In the genomic region with DNA sequence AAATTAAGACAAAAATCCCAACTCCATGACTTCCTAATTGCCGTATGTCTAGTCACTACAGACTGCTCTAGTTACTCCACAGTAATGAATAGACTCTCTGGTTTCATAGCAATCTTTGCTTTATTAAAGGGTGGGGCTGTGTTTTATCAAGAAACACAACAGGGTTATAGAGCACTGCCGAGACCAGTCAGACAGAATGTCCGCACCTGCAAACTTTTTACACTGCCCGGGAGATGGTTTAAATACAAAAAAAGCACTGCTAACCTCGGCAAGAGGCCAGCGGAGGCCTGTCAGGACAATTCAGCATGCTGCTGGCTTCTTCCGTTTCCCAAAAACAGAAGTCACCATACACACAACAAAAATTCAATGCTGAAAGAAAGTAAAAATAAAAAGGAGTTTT, we compare ENCODE assay signal across 11 cellular contexts.
A peak's percentile ranks its signal among the peaks of the same experiment; 100 is the strongest.
DNase-seq lines count a peak whose midpoint lies in the region; ATAC-seq and TF ChIP-seq lines count a peak whose summit lies in the region.
"Had no signal": no experiment of that assay in that cellular context is flagged by ENCODE, and none has a peak within 500 bp of the region (broad histone marks: within the 10 kb centered on the region; RNA-seq: fewer than 3 reads in every experiment).

No MANE protein-coding gene starts in this region.

- no peak overlapping the region for H2AFZ ChIP-seq in OCI-LY7 (ENCODE audit: low read length)
- no peak overlapping the region for H2AFZ ChIP-seq in mesenchymal stem cell (ENCODE audit: low read depth, low read length)

- H3K4me1 ChIP-seq in OCI-LY7 (ENCODE audit: insufficient read depth, low read length, poor library complexity, severe bottlenecking): peaks cover 37% of the 10 kb centered on the region
- H3K4me1 ChIP-seq in mesenchymal stem cell (ENCODE audit: control insufficient read depth, insufficient read depth, low read depth, low read length): peaks cover 15% of the 10 kb centered on the region
- peaks cover 13% of the 10 kb centered on the region for H3K4me1 ChIP-seq in testis
- H3K4me1 ChIP-seq: HAP-1 had no signal

- H3K4me3 ChIP-seq in OCI-LY7 (ENCODE audit: low read depth, low read length, poor library complexity, severe bottlenecking) (no peak overlapping the region), mesenchymal stem cell (ENCODE audit: insufficient read depth in 1 of 2, low read depth in 1 of 2, low read length in 2 of 2) (peak overlapping the region in 1 of 2 experiments; percentile 28), testis (no peak overlapping the region)
- H3K4me3 ChIP-seq: HAP-1 had no signal

- H3K9me2 ChIP-seq in OCI-LY7 (ENCODE audit: insufficient read depth, low read length): no peaks in the 10 kb centered on the region

- H3K27me3 ChIP-seq in mesenchymal stem cell (ENCODE audit: control insufficient read depth in 1 of 2, insufficient read depth in 1 of 2, low read length in 2 of 2) (no peaks in the 10 kb centered on the region), testis (no peaks in the 10 kb centered on the region)

- DNase-seq in OCI-LY7 (ENCODE audit: low spot score): peak; percentile 21
- no peak for DNase-seq in mesenchymal stem cell
- DNase-seq in testis: peak; percentile 55
- no peak for DNase-seq in activated effector memory CD4-positive, alpha-beta T cell treated with Interleukin-2 at 50 U/mL for 16 hours
- no peak for DNase-seq in Ammon's horn (ENCODE audit: low spot score)
- DNase-seq: activated gamma-delta T cell treated with Interleukin-2 at 50 U/mL for 16 hours; EL; stimulated activated CD8-positive, alpha-beta memory T cell treated with anti-CD3 and anti-CD28 coated beads, Interleukin-4, amount 100 ng/mL, for 48 hours had no signal

- H3K9me3 ChIP-seq in OCI-LY7 (ENCODE audit: low read length) (no peaks in the 10 kb centered on the region), mesenchymal stem cell (ENCODE audit: control insufficient read depth, low read length) (no peaks in the 10 kb centered on the region), testis (no peaks in the 10 kb centered on the region)
- H3K9me3 ChIP-seq: HAP-1 had no signal

- no peak for TF ChIP-seq CTCF in OCI-LY7 (conservative IDR thresholded peaks at IDR 0.05; ENCODE audit: low read length)
- TF ChIP-seq CTCF in testis (IDR thresholded peaks at IDR 0.05): no peak

- no peaks in the 10 kb centered on the region for H3K27me3 Mint-ChIP-seq in dendritic cell treated with granulocyte-macrophage colony-stimulating factor and Interleukin-4, amounts not matched to agents 40 ng/mL and 50 ng/mL, for 4 days

- no peak overlapping the region for H4K91ac ChIP-seq in mesenchymal stem cell (ENCODE audit: low read length)

- H3K27ac Mint-ChIP-seq in dendritic cell treated with granulocyte-macrophage colony-stimulating factor and Interleukin-4, amounts not matched to agents 40 ng/mL and 50 ng/mL, for 4 days: peak overlapping the region; percentile 83

- no peaks in the 10 kb centered on the region for H3K9me3 Mint-ChIP-seq in dendritic cell treated with granulocyte-macrophage colony-stimulating factor and Interleukin-4, amounts not matched to agents 40 ng/mL and 50 ng/mL, for 4 days

- H3K4ac ChIP-seq in mesenchymal stem cell (ENCODE audit: low read depth in 1 of 2, low read length in 2 of 2): no peak overlapping the region

- no peak for ATAC-seq in HG03095 (IDR thresholded peaks at IDR 0.05; ENCODE audit: unreplicated experiment)

- no peak overlapping the region for H3K23ac ChIP-seq in mesenchymal stem cell (ENCODE audit: low read length in 2 of 2)

- no peak overlapping the region for H3K18ac ChIP-seq in mesenchymal stem cell (ENCODE audit: low read depth in 1 of 2, low read length in 2 of 2)

- intact Hi-C loops in OCI-LY7 (cut with micrococcal nuclease; ENCODE audit: unreplicated experiment): no loop called here
- intact Hi-C loops in dendritic cell treated with granulocyte-macrophage colony-stimulating factor and Interleukin-4, amounts not matched to agents 40 ng/mL and 50 ng/mL, for 4 days (cut with micrococcal nuclease): loop anchor here (2.0 kb wide), 1 partner anchor 14 kb away; no protein-coding TSS in a partner anchor
- intact Hi-C loops in testis (cut with DNase I; ENCODE audit: low total_unique reads): no loop called here

- peak overlapping the region; percentile 41 for H3K4me2 ChIP-seq in OCI-LY7 (ENCODE audit: low read length)
- no peak overlapping the region for H3K4me2 ChIP-seq in mesenchymal stem cell (ENCODE audit: low read length, poor library complexity, severe bottlenecking)

- CTCF ChIA-PET in OCI-LY7 (lab: Charles Lee; ENCODE audit: unreplicated experiment): no interaction called here

- no peaks in the 10 kb centered on the region for H3K79me2 ChIP-seq in OCI-LY7 (ENCODE audit: insufficient read depth, low read depth, low read length)

- peaks cover 62% of the 10 kb centered on the region for H3K4me1 Mint-ChIP-seq in dendritic cell treated with granulocyte-macrophage colony-stimulating factor and Interleukin-4, amounts not matched to agents 40 ng/mL and 50 ng/mL, for 4 days (ENCODE audit: low read depth)

- H3K36me3 ChIP-seq in OCI-LY7 (ENCODE audit: insufficient read depth, low read length) (peaks cover 65% of the 10 kb centered on the region), mesenchymal stem cell (ENCODE audit: control insufficient read depth in 1 of 2, insufficient read depth in 2 of 2, low read depth in 1 of 2, low read length in 2 of 2) (peaks cover 22 to 66% of the 10 kb centered on the region in 2 experiments), testis (ENCODE audit: low read depth, missing control alignments) (no peaks in the 10 kb centered on the region)
- H3K36me3 ChIP-seq: HAP-1 had no signal

- H4K8ac ChIP-seq in mesenchymal stem cell (ENCODE audit: low read length): no peak overlapping the region

- no TSS peak for BruUV-seq in OCI-LY7 (replicated peaks; lab: Mats Ljungman, UMichigan)

- 94% methylated on average over 4 of the region's 7 CpGs for WGBS in mesenchymal stem cell
- 51 to 65% methylated on average over 7 of the region's 7 CpGs for WGBS in testis, 2 donors

- peak overlapping the region; percentile 19 for H3K27ac ChIP-seq in OCI-LY7 (ENCODE audit: low read depth, low read length, poor library complexity, severe bottlenecking)
- no peak overlapping the region for H3K27ac ChIP-seq in mesenchymal stem cell (ENCODE audit: low read length, poor library complexity, severe bottlenecking)
- peak overlapping the region in 1 of 2 donors; percentile 51 for H3K27ac ChIP-seq in testis

- no peak overlapping the region for H2BK15ac ChIP-seq in mesenchymal stem cell (ENCODE audit: low read depth, poor library complexity, severe bottlenecking)

- H4K20me1 ChIP-seq in OCI-LY7 (ENCODE audit: insufficient read depth, low read length): no peaks in the 10 kb centered on the region

- no peak overlapping the region for H2AK5ac ChIP-seq in mesenchymal stem cell (ENCODE audit: low read length, severe bottlenecking)

- POLR2A ChIA-PET in OCI-LY7 (lab: Charles Lee): no interaction called here

- H2BK5ac ChIP-seq in mesenchymal stem cell (ENCODE audit: low read depth, low read length, poor library complexity, severe bottlenecking): no peak overlapping the region

- H3K9ac ChIP-seq in mesenchymal stem cell (ENCODE audit: low read length): peak overlapping the region; percentile 71

- H3K4me3 Mint-ChIP-seq in dendritic cell treated with granulocyte-macrophage colony-stimulating factor and Interleukin-4, amounts not matched to agents 40 ng/mL and 50 ng/mL, for 4 days: peak overlapping the region; percentile 21

- no peak overlapping the region for H2BK12ac ChIP-seq in mesenchymal stem cell (ENCODE audit: low read length in 2 of 2)

- no peak for TF ChIP-seq POLR2A in testis (IDR thresholded peaks at IDR 0.05)

- H3K36me3 Mint-ChIP-seq in dendritic cell treated with granulocyte-macrophage colony-stimulating factor and Interleukin-4, amounts not matched to agents 40 ng/mL and 50 ng/mL, for 4 days (ENCODE audit: low read depth): peaks cover 95% of the 10 kb centered on the region

- no peak overlapping the region for H2BK120ac ChIP-seq in mesenchymal stem cell (ENCODE audit: low read depth, low read length)

- H3K14ac ChIP-seq in mesenchymal stem cell (ENCODE audit: low read length in 2 of 2): no peak overlapping the region

- peaks cover 4% of the 10 kb centered on the region for H3K79me1 ChIP-seq in mesenchymal stem cell (replicated peaks; ENCODE audit: low read length, poor library complexity, severe bottlenecking)

Comparison
In these comparisons a context has a peak if more than half of its experiments do, and no peak if none do; other contexts are left out.
1. DNase-seq: peak in OCI-LY7 (single experiment) and testis (single experiment); none in mesenchymal stem cell (single experiment), activated effector memory CD4-positive, alpha-beta T cell treated with Interleukin-2 at 50 U/mL for 16 hours (single experiment) and Ammon's horn (single experiment).